In the genomic region with DNA sequence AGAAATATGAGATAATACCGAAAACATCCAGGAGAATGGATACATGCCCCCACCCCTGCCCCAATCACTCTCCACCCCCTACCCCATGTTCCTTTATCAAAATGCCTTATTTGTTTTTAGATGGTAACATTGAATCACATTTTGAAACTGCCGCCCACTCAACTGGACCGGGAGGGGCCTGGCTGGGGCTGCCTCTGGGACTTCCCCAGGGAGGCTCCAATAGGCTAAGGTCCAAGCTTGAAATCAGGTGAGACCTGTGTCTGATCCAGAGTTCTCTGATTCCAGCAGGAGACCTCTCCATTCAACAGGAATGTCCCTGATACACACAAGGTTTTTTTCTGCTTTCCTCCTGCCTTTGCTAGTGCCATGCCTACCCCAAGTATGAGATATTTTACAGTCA, we compare ENCODE assay signal across 1 cellular context.
TF ChIP-seq lines count a peak whose summit lies in the region.

No MANE protein-coding gene starts in this region.

TF ChIP-seq in GM12878, 131 proteins besides CTCF, POLR2A, EP300 and RAD21 (continued from another document):
- TF ChIP-seq, protein P1, sequence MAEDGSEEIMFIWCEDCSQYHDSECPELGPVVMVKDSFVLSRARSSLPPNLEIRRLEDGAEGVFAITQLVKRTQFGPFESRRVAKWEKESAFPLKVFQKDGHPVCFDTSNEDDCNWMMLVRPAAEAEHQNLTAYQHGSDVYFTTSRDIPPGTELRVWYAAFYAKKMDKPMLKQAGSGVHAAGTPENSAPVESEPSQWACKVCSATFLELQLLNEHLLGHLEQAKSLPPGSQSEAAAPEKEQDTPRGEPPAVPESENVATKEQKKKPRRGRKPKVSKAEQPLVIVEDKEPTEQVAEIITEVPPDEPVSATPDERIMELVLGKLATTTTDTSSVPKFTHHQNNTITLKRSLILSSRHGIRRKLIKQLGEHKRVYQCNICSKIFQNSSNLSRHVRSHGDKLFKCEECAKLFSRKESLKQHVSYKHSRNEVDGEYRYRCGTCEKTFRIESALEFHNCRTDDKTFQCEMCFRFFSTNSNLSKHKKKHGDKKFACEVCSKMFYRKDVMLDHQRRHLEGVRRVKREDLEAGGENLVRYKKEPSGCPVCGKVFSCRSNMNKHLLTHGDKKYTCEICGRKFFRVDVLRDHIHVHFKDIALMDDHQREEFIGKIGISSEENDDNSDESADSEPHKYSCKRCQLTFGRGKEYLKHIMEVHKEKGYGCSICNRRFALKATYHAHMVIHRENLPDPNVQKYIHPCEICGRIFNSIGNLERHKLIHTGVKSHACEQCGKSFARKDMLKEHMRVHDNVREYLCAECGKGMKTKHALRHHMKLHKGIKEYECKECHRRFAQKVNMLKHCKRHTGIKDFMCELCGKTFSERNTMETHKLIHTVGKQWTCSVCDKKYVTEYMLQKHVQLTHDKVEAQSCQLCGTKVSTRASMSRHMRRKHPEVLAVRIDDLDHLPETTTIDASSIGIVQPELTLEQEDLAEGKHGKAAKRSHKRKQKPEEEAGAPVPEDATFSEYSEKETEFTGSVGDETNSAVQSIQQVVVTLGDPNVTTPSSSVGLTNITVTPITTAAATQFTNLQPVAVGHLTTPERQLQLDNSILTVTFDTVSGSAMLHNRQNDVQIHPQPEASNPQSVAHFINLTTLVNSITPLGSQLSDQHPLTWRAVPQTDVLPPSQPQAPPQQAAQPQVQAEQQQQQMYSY (CRISPR knock-in tag; IDR thresholded peaks at IDR 0.05) = no peak
- no peak for TF ChIP-seq KLF5 (IDR thresholded peaks at IDR 0.05; ENCODE audit: partially characterized antibody)
- TF ChIP-seq, protein P2, sequence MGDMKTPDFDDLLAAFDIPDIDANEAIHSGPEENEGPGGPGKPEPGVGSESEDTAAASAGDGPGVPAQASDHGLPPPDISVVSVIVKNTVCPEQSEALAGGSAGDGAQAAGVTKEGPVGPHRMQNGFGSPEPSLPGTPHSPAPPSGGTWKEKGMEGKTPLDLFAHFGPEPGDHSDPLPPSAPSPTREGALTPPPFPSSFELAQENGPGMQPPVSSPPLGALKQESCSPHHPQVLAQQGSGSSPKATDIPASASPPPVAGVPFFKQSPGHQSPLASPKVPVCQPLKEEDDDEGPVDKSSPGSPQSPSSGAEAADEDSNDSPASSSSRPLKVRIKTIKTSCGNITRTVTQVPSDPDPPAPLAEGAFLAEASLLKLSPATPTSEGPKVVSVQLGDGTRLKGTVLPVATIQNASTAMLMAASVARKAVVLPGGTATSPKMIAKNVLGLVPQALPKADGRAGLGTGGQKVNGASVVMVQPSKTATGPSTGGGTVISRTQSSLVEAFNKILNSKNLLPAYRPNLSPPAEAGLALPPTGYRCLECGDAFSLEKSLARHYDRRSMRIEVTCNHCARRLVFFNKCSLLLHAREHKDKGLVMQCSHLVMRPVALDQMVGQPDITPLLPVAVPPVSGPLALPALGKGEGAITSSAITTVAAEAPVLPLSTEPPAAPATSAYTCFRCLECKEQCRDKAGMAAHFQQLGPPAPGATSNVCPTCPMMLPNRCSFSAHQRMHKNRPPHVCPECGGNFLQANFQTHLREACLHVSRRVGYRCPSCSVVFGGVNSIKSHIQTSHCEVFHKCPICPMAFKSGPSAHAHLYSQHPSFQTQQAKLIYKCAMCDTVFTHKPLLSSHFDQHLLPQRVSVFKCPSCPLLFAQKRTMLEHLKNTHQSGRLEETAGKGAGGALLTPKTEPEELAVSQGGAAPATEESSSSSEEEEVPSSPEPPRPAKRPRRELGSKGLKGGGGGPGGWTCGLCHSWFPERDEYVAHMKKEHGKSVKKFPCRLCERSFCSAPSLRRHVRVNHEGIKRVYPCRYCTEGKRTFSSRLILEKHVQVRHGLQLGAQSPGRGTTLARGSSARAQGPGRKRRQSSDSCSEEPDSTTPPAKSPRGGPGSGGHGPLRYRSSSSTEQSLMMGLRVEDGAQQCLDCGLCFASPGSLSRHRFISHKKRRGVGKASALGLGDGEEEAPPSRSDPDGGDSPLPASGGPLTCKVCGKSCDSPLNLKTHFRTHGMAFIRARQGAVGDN (IDR thresholded peaks at IDR 0.05) = no peak
